In the genomic region with DNA sequence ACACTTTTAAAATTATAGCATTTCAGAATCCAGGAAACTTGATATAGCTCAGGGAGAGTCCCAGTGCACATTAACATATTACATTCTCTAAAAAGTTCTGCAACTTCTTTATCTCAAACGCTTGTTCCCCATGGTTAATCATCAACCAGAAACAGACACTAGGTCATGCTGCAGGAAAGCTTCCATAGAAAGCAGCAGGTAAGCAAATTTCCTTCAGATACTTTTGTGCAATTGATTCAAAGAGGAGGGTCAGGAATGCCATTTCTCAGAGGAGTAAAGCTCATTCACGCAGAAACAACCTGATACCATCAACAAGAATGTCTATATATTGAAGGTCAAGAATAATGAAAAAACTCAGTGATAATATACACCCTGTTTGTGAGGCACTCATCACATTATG, we compare ENCODE assay signal across 14 cellular contexts.
DNase-seq lines count a peak whose midpoint lies in the region; ATAC-seq and TF ChIP-seq lines count a peak whose summit lies in the region.
"Had no signal": no experiment of that assay in that cellular context is flagged by ENCODE, and none has a peak within 500 bp of the region (broad histone marks: within the 10 kb centered on the region; RNA-seq: fewer than 3 reads in every experiment).

No MANE protein-coding gene starts in this region.

- no peak for TF ChIP-seq CTCF in nephron (IDR thresholded peaks at IDR 0.05; ENCODE audit: unreplicated experiment in 3 of 3)

- POLR2A ChIA-PET in activated CD4-positive, alpha-beta T cell treated with anti-CD3 and anti-CD28 coated beads, Interleukin-2, amount 10 ng/mL, durations not matched to agents 7 days and 5 days (lab: Charles Lee) = no interaction called here

- DNase-seq in DMS53 treated with DMSO at 0.1 percent for 48 hours (lab: John Stamatoyannopoulos, UW; ENCODE audit: unreplicated experiment) (peak; percentile 65), caudate nucleus (lab: John Stamatoyannopoulos, UW) (no peak), NCI-H1048 (lab: John Stamatoyannopoulos, UW) (no peak)
- no peak for DNase-seq in activated CD4-positive, alpha-beta T cell treated with anti-CD3 and anti-CD28 coated beads, Interleukin-2, amount 10 ng/mL, durations not matched to agents 7 days and 5 days
- DNase-seq: Karpas-422, NCI-H1436 treated with DMSO at 0.1 percent for 48 hours, NCI-H510A treated with DMSO at 0.1 percent for 48 hours had no signal

- H3K9me3 Mint-ChIP-seq in nephron = no peaks in the 10 kb centered on the region
- peaks cover 4% of the 10 kb centered on the region for H3K9me3 Mint-ChIP-seq in activated CD4-positive, alpha-beta T cell treated with anti-CD3 and anti-CD28 coated beads, Interleukin-2, amount 10 ng/mL, durations not matched to agents 7 days and 5 days
- H3K9me3 Mint-ChIP-seq: CD4-positive, alpha-beta memory T cell had no signal

- no peaks in the 10 kb centered on the region for H3K36me3 ChIP-seq in duodenal mucosa (ENCODE audit: control insufficient read depth in 1 of 2, insufficient read depth in 2 of 2, low read length in 2 of 2)
- H3K36me3 ChIP-seq: thoracic aorta had no signal

- no peak overlapping the region for H3K4me3 Mint-ChIP-seq in nephron
- H3K4me3 Mint-ChIP-seq in activated CD4-positive, alpha-beta T cell treated with anti-CD3 and anti-CD28 coated beads, Interleukin-2, amount 10 ng/mL, durations not matched to agents 7 days and 5 days = no peak overlapping the region
- H3K4me3 Mint-ChIP-seq: GM23338 had no signal

- peak overlapping the region; percentile 73 to 86 (median 80) for H3K27ac Mint-ChIP-seq in nephron
- H3K27ac Mint-ChIP-seq in activated CD4-positive, alpha-beta T cell treated with anti-CD3 and anti-CD28 coated beads, Interleukin-2, amount 10 ng/mL, durations not matched to agents 7 days and 5 days = no peak overlapping the region
- H3K27ac Mint-ChIP-seq: GM23338 had no signal

- peak; percentile 7 for ATAC-seq in HG03460 (IDR thresholded peaks at IDR 0.05; ENCODE audit: unreplicated experiment)
- no peak for ATAC-seq in GM19023 (IDR thresholded peaks at IDR 0.05; ENCODE audit: unreplicated experiment)
- ATAC-seq: GM23338 had no signal

- H3K27me3 Mint-ChIP-seq in nephron (ENCODE audit: low read depth) = peaks cover 22% of the 10 kb centered on the region
- H3K27me3 Mint-ChIP-seq in activated CD4-positive, alpha-beta T cell treated with anti-CD3 and anti-CD28 coated beads, Interleukin-2, amount 10 ng/mL, durations not matched to agents 7 days and 5 days = no peaks in the 10 kb centered on the region

- H3K36me3 Mint-ChIP-seq in nephron (ENCODE audit: low read depth) = no peaks in the 10 kb centered on the region
- peaks cover 7% of the 10 kb centered on the region for H3K36me3 Mint-ChIP-seq in activated CD4-positive, alpha-beta T cell treated with anti-CD3 and anti-CD28 coated beads, Interleukin-2, amount 10 ng/mL, durations not matched to agents 7 days and 5 days (ENCODE audit: low read depth)
- H3K36me3 Mint-ChIP-seq: CD4-positive, alpha-beta memory T cell had no signal

- H3K4me3 ChIP-seq in duodenal mucosa (ENCODE audit: low read depth in 1 of 2, low read length in 2 of 2) = peak overlapping the region; percentile 46 to 53
- H3K4me3 ChIP-seq: GM23338, thoracic aorta had no signal

- peaks cover 64% of the 10 kb centered on the region for H3K4me1 Mint-ChIP-seq in nephron
- peaks cover 74% of the 10 kb centered on the region for H3K4me1 Mint-ChIP-seq in activated CD4-positive, alpha-beta T cell treated with anti-CD3 and anti-CD28 coated beads, Interleukin-2, amount 10 ng/mL, durations not matched to agents 7 days and 5 days

- H3K9me3 ChIP-seq in duodenal mucosa (ENCODE audit: control insufficient read depth in 1 of 2, low read length in 2 of 2) = no peaks in the 10 kb centered on the region
- H3K9me3 ChIP-seq: thoracic aorta had no signal

- H3K27me3 ChIP-seq in duodenal mucosa (ENCODE audit: control insufficient read depth in 1 of 2, insufficient read depth in 2 of 2, low read length in 2 of 2) = no peaks in the 10 kb centered on the region

- peak overlapping the region; percentile 45 to 51 for H3K9ac ChIP-seq in duodenal mucosa (ENCODE audit: low read depth in 1 of 2, low read length in 2 of 2)

- H3K4me1 ChIP-seq in duodenal mucosa (ENCODE audit: control insufficient read depth in 1 of 2, insufficient read depth in 2 of 2, low read length in 2 of 2) = peaks cover 69 to 70% of the 10 kb centered on the region in 2 donors

- H3K27ac ChIP-seq in duodenal mucosa (ENCODE audit: low read depth, low read length) = peak overlapping the region; percentile 74
- H3K27ac ChIP-seq in caudate nucleus (ENCODE audit: low read depth, low read length) = no peak overlapping the region
- H3K27ac ChIP-seq: thoracic aorta had no signal

- CTCF ChIA-PET in activated CD4-positive, alpha-beta T cell treated with anti-CD3 and anti-CD28 coated beads, Interleukin-2, amount 10 ng/mL, durations not matched to agents 7 days and 5 days (lab: Charles Lee) = interaction anchor here (1.3 kb wide), 1 partner anchor 20 kb away, joined by 3 read pairs; no protein-coding TSS in a partner anchor
